In genomic region chrX:34987646-34988045, GRCh38 we compare ENCODE assay signal across 11 cellular contexts. TPM values are rescaled to one million over a fixed set of nuclear protein-coding genes. Genes with fewer than 3 reads are reported as not detected.
"Had no signal": no experiment of that assay in that cellular context is flagged by ENCODE, and none has a peak within 500 bp of the region (broad histone marks: within the 10 kb centered on the region; RNA-seq: fewer than 3 reads in every experiment).

No MANE protein-coding gene starts in this region.

- H3K4me3 ChIP-seq: GM23248, GM23338, HAP-1 had no signal

- H3K27ac Mint-ChIP-seq: GM23338, H9, HFFc6 had no signal

- H3K27ac ChIP-seq: GM23248 had no signal

- H3K4me3 Mint-ChIP-seq: GM23338, H9, HFFc6 had no signal

- H3K36me3 ChIP-seq: HAP-1 had no signal

- H3K9me3 ChIP-seq: HAP-1 had no signal

- H3K9me3 Mint-ChIP-seq: GM23338, HFFc6 had no signal

- H3K4me2 ChIP-seq: GM23338 had no signal

- H3K4me1 ChIP-seq: HAP-1 had no signal

- DNase-seq: GM23248, GOT3, H7, H9, HCEC 1CT, HFFc6 had no signal

- H3K9ac ChIP-seq: GM23248 had no signal

- ATAC-seq: GM23338, HCT116 had no signal

RNA-seq across cellular contexts. Expression of gene FAM47B, which starts 45.0 kb away (rescaled TPM):
- total RNA-seq: GM23248, GM23338, H1, H4, H7, H9, HFFc6 had no signal
- polyA plus RNA-seq: GM23248, GM23338, H1 had no signal
